In the genomic region with DNA sequence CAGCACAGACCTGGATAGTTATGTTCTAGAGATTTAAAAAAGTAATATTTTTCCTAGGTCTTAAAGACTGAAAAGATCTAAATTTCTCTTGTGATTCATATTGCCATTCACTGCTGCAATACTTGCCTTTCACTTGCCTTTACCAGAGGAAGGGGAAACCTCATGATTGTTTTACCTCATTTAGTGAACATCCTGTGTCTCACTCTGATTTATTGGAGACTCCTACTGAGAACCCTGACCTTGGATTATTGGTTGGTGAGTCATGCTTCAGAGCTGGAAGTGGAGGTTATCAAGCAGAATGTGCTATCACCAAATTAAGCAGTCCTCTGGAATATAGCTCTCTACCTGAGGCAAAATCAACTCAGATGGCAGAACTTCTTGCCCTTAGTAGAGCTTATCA, we compare ENCODE assay signal across 23 cellular contexts.
A peak's percentile ranks its signal among the peaks of the same experiment; 100 is the strongest.
DNase-seq lines count a peak whose midpoint lies in the region; ATAC-seq and TF ChIP-seq lines count a peak whose summit lies in the region.
"Had no signal": no experiment of that assay in that cellular context is flagged by ENCODE, and none has a peak within 500 bp of the region (broad histone marks: within the 10 kb centered on the region; RNA-seq: fewer than 3 reads in every experiment).

No MANE protein-coding gene starts in this region.

- no peak for TF ChIP-seq CTCF in astrocyte of the spinal cord (IDR thresholded peaks at IDR 0.05; ENCODE audit: low read depth, low read length)

- DNase-seq in Caki2 (ENCODE audit: low read depth) (peak; percentile 62), NCI-H226 (peak; percentile 85), astrocyte of the spinal cord (ENCODE audit: low read depth, low spot score) (peak; percentile 4), kidney glomerular epithelial cell (lab: John Stamatoyannopoulos, UW) (peak; percentile 55), DMS153 treated with DMSO at 0.1 percent for 48 hours (lab: John Stamatoyannopoulos, UW; ENCODE audit: unreplicated experiment) (no peak), SIG-M5 (lab: John Stamatoyannopoulos, UW) (no peak), hippocampal formation (lab: John Stamatoyannopoulos, UW) (no peak)
- DNase-seq: activated CD4-positive, alpha-beta T cell treated with anti-CD3 and anti-CD28 coated beads, Interleukin-2, amount 10 ng/mL, durations not matched to agents 24 days and 14 days; activated naive CD4-positive, alpha-beta T cell treated with anti-CD3 and anti-CD28 coated beads, Interleukin-2, amount 10 ng/mL, durations not matched to agents 7 days and 5 days; activated T-cell treated with anti-CD3 and anti-CD28 coated beads, Interleukin-2, amount 50 U/mL, for 72 hours; amygdala; C1 segment of cervical spinal cord; caudate nucleus; effector CD8-positive, alpha-beta T cell; H9; left ventricle myocardium inferior; NCI-H1694; NCI-H2171 treated with DMSO at 0.1 percent for 48 hours; NCI-H69; Right ventricle myocardium superior; upper lobe of left lung had no signal

- in situ Hi-C loops in Caki2 (cut with HindIII; ENCODE audit: low pct_unique_long_range_greater_than_20kb, low sequenced_read_pairs) (no loop called here), astrocyte of the spinal cord (cut with HindIII; ENCODE audit: low sequenced_read_pairs) (no loop called here)

- ATAC-seq in HG03135 (IDR thresholded peaks at IDR 0.05; ENCODE audit: unreplicated experiment): no peak
- ATAC-seq: activated T-cell treated with anti-CD3 and anti-CD28 coated beads, Interleukin-2, amount 50 U/mL, for 72 hours had no signal

- no peak overlapping the region for H3K4me3 ChIP-seq in astrocyte of the spinal cord (ENCODE audit: low read depth, low read length)
- H3K4me3 ChIP-seq: left ventricle myocardium inferior, neural progenitor cell, upper lobe of left lung had no signal

Comparison
In these comparisons a context has a peak if more than half of its experiments do, and no peak if none do; other contexts are left out.
1. DNase-seq: peak in Caki2 (single experiment), NCI-H226 (single experiment), astrocyte of the spinal cord (single experiment) and kidney glomerular epithelial cell (single experiment); none in DMS153 treated with DMSO at 0.1 percent for 48 hours (single experiment), SIG-M5 (single experiment) and hippocampal formation (0 of 2).